Comparison of ENCODE assay signal across 10 cellular contexts in genomic region chr15:90003736-90004135, GRCh38. TPM values are rescaled to one million over a fixed set of nuclear protein-coding genes. Genes with fewer than 3 reads are reported as not detected.
DNase-seq lines count a peak whose midpoint lies in the region; ATAC-seq, FAIRE-seq and TF ChIP-seq lines count a peak whose summit lies in the region.
"Had no signal": no experiment of that assay in that cellular context is flagged by ENCODE, and none has a peak within 500 bp of the region (broad histone marks: within the 10 kb centered on the region; RNA-seq: fewer than 3 reads in every experiment).

No MANE protein-coding gene starts in this region.

- peaks cover 63% of the 10 kb centered on the region for H3K4me1 ChIP-seq in CD4-positive, CD25-positive, alpha-beta regulatory T cell (ENCODE audit: control insufficient read depth, insufficient read depth, low read length, poor library complexity, severe bottlenecking)
- H3K4me1 ChIP-seq in ectodermal cell (ENCODE audit: control insufficient read depth, insufficient read depth, low read length) (peaks cover 42% of the 10 kb centered on the region), HAP-1 (peaks cover 27% of the 10 kb centered on the region)

- H3K36me3 Mint-ChIP-seq in CD4-positive, CD25-positive, alpha-beta regulatory T cell, result no peaks in the 10 kb centered on the region
- H3K36me3 Mint-ChIP-seq in neural crest cell (ENCODE audit: low read depth), result no peaks in the 10 kb centered on the region

- H3K27ac ChIP-seq in CD4-positive, CD25-positive, alpha-beta regulatory T cell (ENCODE audit: insufficient read depth, low read length, poor library complexity, severe bottlenecking), result peak overlapping the region; percentile 2
- no peak overlapping the region for H3K27ac ChIP-seq in ectodermal cell (ENCODE audit: insufficient read depth, low read depth, low read length, poor library complexity, severe bottlenecking)
- H3K27ac ChIP-seq: WERI-Rb-1 had no signal

- WGBS in ectodermal cell, 2 experiments, result 90 to 92% methylated on average over 7 of the region's 7 CpGs

- peaks cover 0 to 2% (median 0%) of the 10 kb centered on the region in 7 donors for H3K9me3 Mint-ChIP-seq in CD4-positive, CD25-positive, alpha-beta regulatory T cell
- no peaks in the 10 kb centered on the region for H3K9me3 Mint-ChIP-seq in neural crest cell

- FAIRE-seq in HTR-8/SVneo (lab: Jason Lieb, UNC), result no peak

- H3K27me3 Mint-ChIP-seq in CD4-positive, CD25-positive, alpha-beta regulatory T cell, result peaks cover 7% of the 10 kb centered on the region
- no peaks in the 10 kb centered on the region for H3K27me3 Mint-ChIP-seq in neural crest cell (ENCODE audit: low read depth)

- no peak overlapping the region for H3K4me3 ChIP-seq in CD4-positive, CD25-positive, alpha-beta regulatory T cell (ENCODE audit: low read depth, low read length)
- H3K4me3 ChIP-seq in ectodermal cell (ENCODE audit: insufficient read depth, low read depth, low read length), result peak overlapping the region; percentile 72
- no peak overlapping the region for H3K4me3 ChIP-seq in HAP-1

- no peak for TF ChIP-seq EP300 in Ishikawa (IDR thresholded peaks at IDR 0.05; ENCODE audit: borderline replicate concordance)

- no peak for ATAC-seq in CD4-positive, CD25-positive, alpha-beta regulatory T cell (ENCODE audit: low read depth in 2 of 2)
- ATAC-seq in GM21717 (IDR thresholded peaks at IDR 0.05; ENCODE audit: unreplicated experiment), result no peak

- in situ Hi-C loops in HAP-1 (cut with MboI; ENCODE audit: low sequenced_read_pairs), result no loop called here

- peak overlapping the region; percentile 14 to 85 (median 33) for H3K27ac Mint-ChIP-seq in CD4-positive, CD25-positive, alpha-beta regulatory T cell
- H3K27ac Mint-ChIP-seq in neural crest cell (ENCODE audit: unreplicated experiment), result peak overlapping the region; percentile 57

- TF ChIP-seq CTCF in neural crest cell (conservative IDR thresholded peaks at IDR 0.05), result no peak

- peak overlapping the region; percentile 80 to 98 (median 91) for H3K4me3 Mint-ChIP-seq in CD4-positive, CD25-positive, alpha-beta regulatory T cell
- H3K4me3 Mint-ChIP-seq in neural crest cell, result peak overlapping the region; percentile 93

- peaks cover 10 to 74% (median 49%) of the 10 kb centered on the region in 4 donors for H3K4me1 Mint-ChIP-seq in CD4-positive, CD25-positive, alpha-beta regulatory T cell
- peaks cover 72% of the 10 kb centered on the region for H3K4me1 Mint-ChIP-seq in neural crest cell

- H3K36me3 ChIP-seq in CD4-positive, CD25-positive, alpha-beta regulatory T cell (ENCODE audit: control insufficient read depth, insufficient read depth, low read length), result no peaks in the 10 kb centered on the region
- H3K36me3 ChIP-seq in ectodermal cell (ENCODE audit: control insufficient read depth, insufficient read depth, low read length) (peaks cover 1% of the 10 kb centered on the region), HAP-1 (replicated peaks) (no peaks in the 10 kb centered on the region)
- H3K36me3 ChIP-seq: WERI-Rb-1 had no signal

- H3K9me3 ChIP-seq in CD4-positive, CD25-positive, alpha-beta regulatory T cell (ENCODE audit: control insufficient read depth in 2 of 2, low read length in 2 of 2), result no peaks in the 10 kb centered on the region
- H3K9me3 ChIP-seq in ectodermal cell (ENCODE audit: control insufficient read depth, low read length) (no peaks in the 10 kb centered on the region), HAP-1 (no peaks in the 10 kb centered on the region)

- DNase-seq in CD4-positive, CD25-positive, alpha-beta regulatory T cell, result no peak
- DNase-seq in neural crest cell (ENCODE audit: low read depth, low spot score) (no peak), HAP-1 (ENCODE audit: low spot score in 2 of 2) (no peak), HTR-8/SVneo (ENCODE audit: insufficient read length, low spot score) (no peak)
- DNase-seq in stimulated activated naive CD4-positive, alpha-beta T cell treated with Interleukin-2 at 50 U/mL for 16 hours (lab: John Stamatoyannopoulos, UW), result no peak
- DNase-seq: NCI-H524 treated with DMSO at 0.1 percent for 48 hours, WERI-Rb-1 had no signal

- H3K27me3 ChIP-seq in CD4-positive, CD25-positive, alpha-beta regulatory T cell (ENCODE audit: control insufficient read depth, insufficient read depth, low read length), result no peaks in the 10 kb centered on the region
- H3K27me3 ChIP-seq in ectodermal cell (ENCODE audit: control insufficient read depth, insufficient read depth, low read length, poor library complexity, severe bottlenecking), result no peaks in the 10 kb centered on the region
- H3K27me3 ChIP-seq in HAP-1 (ENCODE audit: low read depth), result no peaks in the 10 kb centered on the region

- no peak for TF ChIP-seq RAD21 in Ishikawa (IDR thresholded peaks at IDR 0.05; ENCODE audit: low read depth)

TF ChIP-seq in Ishikawa, 13 proteins besides CTCF, POLR2A, EP300 and RAD21:
- no peak for TF ChIP-seq EGR1 (IDR thresholded peaks at IDR 0.05)
- no peak for TF ChIP-seq FOXM1 (IDR thresholded peaks at IDR 0.05; ENCODE audit: borderline replicate concordance, low read depth)
- 0 out of 2 replicates have a peak, but pooled peaks have one; percentile 33 for TF ChIP-seq ZBTB7A (IDR thresholded peaks at IDR 0.05; ENCODE audit: low read depth)
- no peak for TF ChIP-seq NFIC (IDR thresholded peaks at IDR 0.05)
- no peak for TF ChIP-seq USF1 (IDR thresholded peaks at IDR 0.05)
TF ChIP-seq in Ishikawa: peak in this region for 1.

RNA-seq across cellular contexts. Expression of gene ZNF710, which starts 2.6 kb away (rescaled TPM):
- 16.3 TPM for total RNA-seq in CD4-positive, CD25-positive, alpha-beta regulatory T cell
- 1 to 10 TPM in 3 of 4 donors, under 1 TPM in 1; 0.88 to 2.4 (median 1.9) TPM for polyA plus RNA-seq in CD4-positive, CD25-positive, alpha-beta regulatory T cell
- polyA plus RNA-seq in ectodermal cell (2013, experiment 1 of 4), result 55.1 TPM
- polyA plus RNA-seq in ectodermal cell (2013, experiment 2 of 4), result 53.2 TPM
- polyA plus RNA-seq in ectodermal cell (2013, experiment 3 of 4), result 43.3 TPM
- 44.0 TPM for polyA plus RNA-seq in ectodermal cell (2013, experiment 4 of 4)
- total RNA-seq in neural crest cell, result 60.3 and 64.4 TPM in 2 replicates
